ENCODE assay signal across 20 cellular contexts in genomic region chr14:26377150-26377549, GRCh38.
A peak's percentile ranks its signal among the peaks of the same experiment; 100 is the strongest.
DNase-seq lines count a peak whose midpoint lies in the region; ATAC-seq and TF ChIP-seq lines count a peak whose summit lies in the region.
"Had no signal": no experiment of that assay in that cellular context is flagged by ENCODE, and none has a peak within 500 bp of the region (broad histone marks: within the 10 kb centered on the region; RNA-seq: fewer than 3 reads in every experiment).

No MANE protein-coding gene starts in this region.

- H3K79me2 ChIP-seq in H9 (ENCODE audit: insufficient read depth, low read length), result no peaks in the 10 kb centered on the region

- no peak overlapping the region for H3K9ac ChIP-seq in H9 (ENCODE audit: extremely low read depth, insufficient read length, low read length)

- H4K8ac ChIP-seq in H9 (replicated peaks; ENCODE audit: insufficient read length, low read depth, low read length), result no peak overlapping the region

- H3K56ac ChIP-seq in H9 (ENCODE audit: insufficient read length, low read depth, low read length), result no peak overlapping the region

- H3K27me3 Mint-ChIP-seq in H9 (ENCODE audit: low read depth), result no peaks in the 10 kb centered on the region
- no peaks in the 10 kb centered on the region for H3K27me3 Mint-ChIP-seq in WTC11 (ENCODE audit: low read depth)
- H3K27me3 Mint-ChIP-seq: B cell; CD4-positive, alpha-beta T cell; IgD-negative memory B cell had no signal

- H3K36me3 Mint-ChIP-seq in H9 (ENCODE audit: insufficient read depth in 1 of 3, low read depth in 3 of 3) (peaks cover 11 to 17% (median 12%) of the 10 kb centered on the region in 3 experiments), WTC11 (peaks cover 23% of the 10 kb centered on the region)
- H3K36me3 Mint-ChIP-seq: IgD-negative memory B cell had no signal

- H3K27ac Mint-ChIP-seq in H9, result no peak overlapping the region
- H3K27ac Mint-ChIP-seq in WTC11, result no peak overlapping the region
- H3K27ac Mint-ChIP-seq: B cell; CD4-positive, alpha-beta T cell; IgD-negative memory B cell had no signal

- H2BK5ac ChIP-seq in H9 (ENCODE audit: insufficient read length, low read length), result no peak overlapping the region

- no peak overlapping the region for H2BK120ac ChIP-seq in H9 (ENCODE audit: low read depth, low read length, poor library complexity, severe bottlenecking)

- no peak overlapping the region for H2AFZ ChIP-seq in H9 (ENCODE audit: low read length)

- H3K4me3 Mint-ChIP-seq in H9 (no peak overlapping the region), WTC11 (no peak overlapping the region)
- H3K4me3 Mint-ChIP-seq: B cell; CD4-positive, alpha-beta T cell; IgD-negative memory B cell had no signal

- no peak overlapping the region for H2AK5ac ChIP-seq in H9 (ENCODE audit: insufficient read length, low read length)

- H3K4ac ChIP-seq in H9 (ENCODE audit: low read depth, low read length), result no peak overlapping the region

- H3K4me3 ChIP-seq in NB4 (ENCODE audit: low read depth, low read length) (no peak overlapping the region), mucosa of descending colon (no peak overlapping the region)
- H3K4me3 ChIP-seq: Peyer's patch had no signal

- no peaks in the 10 kb centered on the region for H3K79me1 ChIP-seq in H9 (ENCODE audit: insufficient read depth, low read depth, low read length, poor library complexity, severe bottlenecking)

- 0 out of 2 replicates have a peak, but pooled peaks cover 3% of the 10 kb centered on the region for H3K4me1 ChIP-seq in H9 (ENCODE audit: insufficient read depth, low read length)
- H3K4me1 ChIP-seq in mucosa of descending colon (ENCODE audit: low read depth), result no peaks in the 10 kb centered on the region

- no peak overlapping the region for H2BK20ac ChIP-seq in H9 (ENCODE audit: low read depth, low read length, poor library complexity, severe bottlenecking)

- no peaks in the 10 kb centered on the region for H3K23me2 ChIP-seq in H9 (ENCODE audit: insufficient read length, low read depth, low read length, poor library complexity, severe bottlenecking)

- H3K27me3 ChIP-seq in H9 (ENCODE audit: insufficient read depth, low read length), result no peaks in the 10 kb centered on the region
- H3K27me3 ChIP-seq: Peyer's patch had no signal

- TF ChIP-seq CTCF in H9 (conservative IDR thresholded peaks at IDR 0.05) (no peak), NB4 (IDR thresholded peaks at IDR 0.05; ENCODE audit: low read depth, low read length) (no peak), WTC11 (IDR thresholded peaks at IDR 0.05) (no peak), mucosa of descending colon (IDR thresholded peaks at IDR 0.05) (no peak)

- intact Hi-C loops in mucosa of descending colon (cut with DNase I, micrococcal nuclease), result no loop called here

- no peak overlapping the region for H3K4me2 ChIP-seq in H9 (ENCODE audit: insufficient read depth, insufficient read length, low read length)

- H4K5ac ChIP-seq in H9 (ENCODE audit: insufficient read length, low read depth, low read length), result no peak overlapping the region

- H3K27ac ChIP-seq in H9 (ENCODE audit: insufficient read length, low read depth, low read length), result no peak overlapping the region
- H3K27ac ChIP-seq: Peyer's patch had no signal

- H2BK12ac ChIP-seq in H9 (ENCODE audit: insufficient read length, low read depth, low read length), result no peak overlapping the region

- no peak overlapping the region for H3T11ph ChIP-seq in H9 (ENCODE audit: low read length)

- no CpG with 5 or more reads among the region's 5 CpGs for WGBS in H9 (ENCODE audit: extremely low coverage, insufficient read length, low lambda C conversion rate)

- CTCF ChIA-PET in WTC11 (lab: Charles Lee), result no interaction called here

- no peaks in the 10 kb centered on the region for H4K20me1 ChIP-seq in H9 (ENCODE audit: control insufficient read depth, insufficient read depth, insufficient read length)

- H3K23ac ChIP-seq in H9 (ENCODE audit: insufficient read length, low read depth, low read length), result no peak overlapping the region

- H4K91ac ChIP-seq in H9 (ENCODE audit: insufficient read length, low read depth, low read length), result no peak overlapping the region

- H3K9me3 Mint-ChIP-seq in H9 (peaks cover 12 to 21% of the 10 kb centered on the region in 2 experiments; a peak in 4 of 5 replicates), WTC11 (peaks cover 34% of the 10 kb centered on the region)

- peaks cover 12% of the 10 kb centered on the region for H3K9me3 ChIP-seq in H9 (ENCODE audit: control insufficient read depth, low read depth, low read length)
- H3K9me3 ChIP-seq in mucosa of descending colon, result no peaks in the 10 kb centered on the region
- H3K9me3 ChIP-seq: Peyer's patch had no signal

- ATAC-seq in WTC11, result peak; percentile 53
- peak; percentile 30 for ATAC-seq in mucosa of descending colon
- ATAC-seq in HG02938 (IDR thresholded peaks at IDR 0.05; ENCODE audit: unreplicated experiment), result no peak

- no peaks in the 10 kb centered on the region for H3K36me3 ChIP-seq in mucosa of descending colon (ENCODE audit: low read depth)
- H3K36me3 ChIP-seq: Peyer's patch had no signal

- no peak for TF ChIP-seq POLR2A in NB4 (IDR thresholded peaks at IDR 0.05; ENCODE audit: extremely low read depth, insufficient read length)

- POLR2A ChIA-PET in WTC11 (lab: Charles Lee), result no interaction called here

- H3K14ac ChIP-seq in H9 (ENCODE audit: insufficient read depth, low read length), result no peak overlapping the region; the same call in 1 of the 2 replicates

- peaks cover 8 to 13% of the 10 kb centered on the region in 2 experiments; a peak in 3 of 4 replicates for H3K4me1 Mint-ChIP-seq in H9
- peaks cover 4% of the 10 kb centered on the region for H3K4me1 Mint-ChIP-seq in WTC11
- H3K4me1 Mint-ChIP-seq: B cell, IgD-negative memory B cell had no signal

- no peak overlapping the region for H2BK15ac ChIP-seq in H9 (ENCODE audit: low read depth, low read length)

- DNase-seq in H9 (peak; percentile 47), NB4 (ENCODE audit: low read depth) (peak; percentile 35), WTC11 (ENCODE audit: low spot score) (no peak), mucosa of descending colon (no peak), NCI-H1436 treated with DMSO at 0.1 percent for 48 hours (lab: John Stamatoyannopoulos, UW) (no peak), hypothalamus (lab: John Stamatoyannopoulos, UW) (no peak)
- DNase-seq: Calu3; CD4-positive, alpha-beta T cell; DMS79 treated with DMSO at 0.1 percent for 48 hours; GDM1; NCI-H1092; NCI-H1694 treated with DMSO at 0.1 percent for 48 hours; NCI-H2171; NCI-H446 treated with DMSO at 0.1 percent for 48 hours; NCI-H748 treated with DMSO at 0.1 percent for 48 hours; Peyer's patch; SHP77 had no signal

- H3K18ac ChIP-seq in H9 (ENCODE audit: insufficient read length, low read depth, low read length), result peak overlapping the region; percentile 19

TF ChIP-seq in WTC11, 78 proteins besides CTCF, POLR2A, EP300 and RAD21 (continues in another document):
- TF ChIP-seq NFE2L1 (CRISPR knock-in tag; IDR thresholded peaks at IDR 0.05) (no peak), ZNF219 (CRISPR knock-in tag; IDR thresholded peaks at IDR 0.05; ENCODE audit: borderline replicate concordance) (no peak), FOXP4 (CRISPR knock-in tag; IDR thresholded peaks at IDR 0.05) (no peak), FOXP1 (CRISPR knock-in tag; IDR thresholded peaks at IDR 0.05; ENCODE audit: borderline replicate concordance) (no peak), PRRX2 (CRISPR knock-in tag; IDR thresholded peaks at IDR 0.05) (no peak), JUN (CRISPR knock-in tag; IDR thresholded peaks at IDR 0.05) (no peak), NR2C2 (CRISPR knock-in tag; IDR thresholded peaks at IDR 0.05) (no peak), PREB (CRISPR knock-in tag; IDR thresholded peaks at IDR 0.05; ENCODE audit: borderline replicate concordance) (no peak), ETV6 (CRISPR knock-in tag; IDR thresholded peaks at IDR 0.05) (no peak), ZNF232 (CRISPR knock-in tag; IDR thresholded peaks at IDR 0.05) (no peak), SP1 (CRISPR knock-in tag; conservative IDR thresholded peaks at IDR 0.05) (no peak), ZSCAN18 (CRISPR knock-in tag; IDR thresholded peaks at IDR 0.05) (no peak)

Comparison
In these comparisons a context has a peak if more than half of its experiments do, and no peak if none do; other contexts are left out.
1. DNase-seq: peak in H9 (single experiment) and NB4 (single experiment); none in WTC11 (single experiment), mucosa of descending colon (0 of 3), NCI-H1436 treated with DMSO at 0.1 percent for 48 hours (single experiment) and hypothalamus (0 of 51).